Comparison of ENCODE assay signal across 2 cellular contexts in the genomic region with DNA sequence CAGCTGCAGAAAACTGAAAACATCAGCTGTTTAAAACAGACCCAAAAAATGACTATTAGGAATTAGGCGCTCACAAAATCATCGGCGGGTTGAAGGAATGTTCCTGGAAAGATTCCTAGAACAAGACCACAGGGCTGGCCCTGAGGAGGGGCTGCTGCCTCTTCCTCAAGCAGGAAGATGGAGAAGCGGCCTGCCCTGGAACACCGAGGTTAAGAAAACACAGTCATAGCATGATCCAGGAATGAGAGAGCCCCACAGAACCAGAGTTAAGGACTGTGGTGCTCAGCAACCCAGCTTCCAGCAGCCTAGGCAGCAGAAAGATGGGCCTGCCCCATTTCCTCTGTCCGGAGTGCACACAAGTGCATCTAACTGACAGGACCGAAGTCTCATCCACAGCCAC.
TF ChIP-seq lines count a peak whose summit lies in the region.

No MANE protein-coding gene starts in this region.

TF ChIP-seq in SK-N-SH, 30 proteins besides CTCF, POLR2A, EP300 and RAD21 (continued from another document):
- TF ChIP-seq, protein P1, sequence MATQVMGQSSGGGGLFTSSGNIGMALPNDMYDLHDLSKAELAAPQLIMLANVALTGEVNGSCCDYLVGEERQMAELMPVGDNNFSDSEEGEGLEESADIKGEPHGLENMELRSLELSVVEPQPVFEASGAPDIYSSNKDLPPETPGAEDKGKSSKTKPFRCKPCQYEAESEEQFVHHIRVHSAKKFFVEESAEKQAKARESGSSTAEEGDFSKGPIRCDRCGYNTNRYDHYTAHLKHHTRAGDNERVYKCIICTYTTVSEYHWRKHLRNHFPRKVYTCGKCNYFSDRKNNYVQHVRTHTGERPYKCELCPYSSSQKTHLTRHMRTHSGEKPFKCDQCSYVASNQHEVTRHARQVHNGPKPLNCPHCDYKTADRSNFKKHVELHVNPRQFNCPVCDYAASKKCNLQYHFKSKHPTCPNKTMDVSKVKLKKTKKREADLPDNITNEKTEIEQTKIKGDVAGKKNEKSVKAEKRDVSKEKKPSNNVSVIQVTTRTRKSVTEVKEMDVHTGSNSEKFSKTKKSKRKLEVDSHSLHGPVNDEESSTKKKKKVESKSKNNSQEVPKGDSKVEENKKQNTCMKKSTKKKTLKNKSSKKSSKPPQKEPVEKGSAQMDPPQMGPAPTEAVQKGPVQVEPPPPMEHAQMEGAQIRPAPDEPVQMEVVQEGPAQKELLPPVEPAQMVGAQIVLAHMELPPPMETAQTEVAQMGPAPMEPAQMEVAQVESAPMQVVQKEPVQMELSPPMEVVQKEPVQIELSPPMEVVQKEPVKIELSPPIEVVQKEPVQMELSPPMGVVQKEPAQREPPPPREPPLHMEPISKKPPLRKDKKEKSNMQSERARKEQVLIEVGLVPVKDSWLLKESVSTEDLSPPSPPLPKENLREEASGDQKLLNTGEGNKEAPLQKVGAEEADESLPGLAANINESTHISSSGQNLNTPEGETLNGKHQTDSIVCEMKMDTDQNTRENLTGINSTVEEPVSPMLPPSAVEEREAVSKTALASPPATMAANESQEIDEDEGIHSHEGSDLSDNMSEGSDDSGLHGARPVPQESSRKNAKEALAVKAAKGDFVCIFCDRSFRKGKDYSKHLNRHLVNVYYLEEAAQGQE (IDR thresholded peaks at IDR 0.05; ENCODE audit: low read depth, low read length) = no peak

TF ChIP-seq in SK-N-SH treated with all-trans-retinoic acid at 6 μM for 48 hours, 23 proteins besides CTCF, POLR2A, EP300 and RAD21 (continued from another document):
- TF ChIP-seq, protein P2, sequence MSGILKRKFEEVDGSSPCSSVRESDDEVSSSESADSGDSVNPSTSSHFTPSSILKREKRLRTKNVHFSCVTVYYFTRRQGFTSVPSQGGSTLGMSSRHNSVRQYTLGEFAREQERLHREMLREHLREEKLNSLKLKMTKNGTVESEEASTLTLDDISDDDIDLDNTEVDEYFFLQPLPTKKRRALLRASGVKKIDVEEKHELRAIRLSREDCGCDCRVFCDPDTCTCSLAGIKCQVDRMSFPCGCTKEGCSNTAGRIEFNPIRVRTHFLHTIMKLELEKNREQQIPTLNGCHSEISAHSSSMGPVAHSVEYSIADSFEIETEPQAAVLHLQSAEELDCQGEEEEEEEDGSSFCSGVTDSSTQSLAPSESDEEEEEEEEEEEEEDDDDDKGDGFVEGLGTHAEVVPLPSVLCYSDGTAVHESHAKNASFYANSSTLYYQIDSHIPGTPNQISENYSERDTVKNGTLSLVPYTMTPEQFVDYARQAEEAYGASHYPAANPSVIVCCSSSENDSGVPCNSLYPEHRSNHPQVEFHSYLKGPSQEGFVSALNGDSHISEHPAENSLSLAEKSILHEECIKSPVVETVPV (CRISPR knock-in tag; IDR thresholded peaks at IDR 0.05) = no peak
- TF ChIP-seq BACH2 (CRISPR knock-in tag; IDR thresholded peaks at IDR 0.05; ENCODE audit: borderline replicate concordance) (no peak), ZC3H10 (CRISPR knock-in tag; IDR thresholded peaks at IDR 0.05) (no peak), OSR1 (CRISPR knock-in tag; IDR thresholded peaks at IDR 0.05) (no peak), GLIS3 (CRISPR knock-in tag; IDR thresholded peaks at IDR 0.05) (no peak), ZNF565 (CRISPR knock-in tag; conservative IDR thresholded peaks at IDR 0.05; ENCODE audit: low read depth) (no peak), ZFP30 (CRISPR knock-in tag; IDR thresholded peaks at IDR 0.05) (no peak), SNAI2 (CRISPR knock-in tag; IDR thresholded peaks at IDR 0.05) (no peak), CSDC2 (CRISPR knock-in tag; IDR thresholded peaks at IDR 0.05) (no peak), RARB (CRISPR knock-in tag; IDR thresholded peaks at IDR 0.05) (no peak), TOX (CRISPR knock-in tag; IDR thresholded peaks at IDR 0.05; ENCODE audit: borderline replicate concordance) (no peak)
- TF ChIP-seq, protein P3, sequence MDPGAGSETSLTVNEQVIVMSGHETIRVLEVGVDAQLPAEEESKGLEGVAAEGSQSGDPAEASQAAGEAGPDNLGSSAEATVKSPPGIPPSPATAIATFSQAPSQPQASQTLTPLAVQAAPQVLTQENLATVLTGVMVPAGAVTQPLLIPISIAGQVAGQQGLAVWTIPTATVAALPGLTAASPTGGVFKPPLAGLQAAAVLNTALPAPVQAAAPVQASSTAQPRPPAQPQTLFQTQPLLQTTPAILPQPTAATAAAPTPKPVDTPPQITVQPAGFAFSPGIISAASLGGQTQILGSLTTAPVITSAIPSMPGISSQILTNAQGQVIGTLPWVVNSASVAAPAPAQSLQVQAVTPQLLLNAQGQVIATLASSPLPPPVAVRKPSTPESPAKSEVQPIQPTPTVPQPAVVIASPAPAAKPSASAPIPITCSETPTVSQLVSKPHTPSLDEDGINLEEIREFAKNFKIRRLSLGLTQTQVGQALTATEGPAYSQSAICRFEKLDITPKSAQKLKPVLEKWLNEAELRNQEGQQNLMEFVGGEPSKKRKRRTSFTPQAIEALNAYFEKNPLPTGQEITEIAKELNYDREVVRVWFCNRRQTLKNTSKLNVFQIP (CRISPR knock-in tag; IDR thresholded peaks at IDR 0.05; ENCODE audit: borderline replicate concordance, low read depth) = no peak
